In the genomic region with DNA sequence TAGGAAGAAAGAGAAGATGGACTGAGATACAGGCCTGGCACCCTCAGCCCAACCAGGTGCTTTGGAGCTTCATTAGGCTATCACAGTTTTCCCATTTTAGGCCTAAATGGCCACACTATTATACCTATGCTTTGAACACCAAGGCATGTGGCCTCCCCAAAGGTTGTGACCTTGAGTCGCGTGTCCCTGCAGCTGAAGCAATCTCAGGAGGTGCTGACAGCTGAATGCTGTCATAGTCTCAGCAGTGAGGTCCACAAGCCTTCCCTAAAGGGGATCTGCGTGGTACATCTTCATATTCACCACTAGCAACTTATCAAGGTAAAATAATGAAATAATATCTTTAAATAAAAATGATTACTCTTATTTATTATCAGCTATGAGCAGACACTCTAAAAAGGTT, we compare ENCODE assay signal across 26 cellular contexts.
"Had no signal": no experiment of that assay in that cellular context is flagged by ENCODE, and none has a peak within 500 bp of the region (broad histone marks: within the 10 kb centered on the region; RNA-seq: fewer than 3 reads in every experiment).

No MANE protein-coding gene starts in this region.

- H3K4me1 ChIP-seq: gastrocnemius medialis, left lung, lower lobe of right lung, parathyroid adenoma had no signal

- H3K79me2 ChIP-seq: hepatocyte, parathyroid adenoma had no signal

- H3K4me2 ChIP-seq: hepatocyte had no signal

- H3K27me3 ChIP-seq: dorsolateral prefrontal cortex, gastrocnemius medialis, hepatocyte, left lung, neutrophil, sigmoid colon, testis, upper lobe of left lung had no signal

- H3K36me3 ChIP-seq: gastrocnemius medialis, left lung, lower lobe of right lung, neutrophil, sigmoid colon, tibial artery, upper lobe of left lung had no signal

- H3K4me3 ChIP-seq: dorsolateral prefrontal cortex, gastrocnemius medialis, hepatocyte, left lung, lower lobe of right lung, sigmoid colon, testis, tibial artery, upper lobe of left lung had no signal

- FAIRE-seq: colon, kidney, urothelium cell line had no signal

- H3K9me3 ChIP-seq: gastrocnemius medialis, left lung, lower lobe of right lung, neutrophil, sigmoid colon, testis, tibial artery, upper lobe of left lung had no signal

- H2AFZ ChIP-seq: hepatocyte, parathyroid adenoma had no signal

- DNase-seq: dorsolateral prefrontal cortex; effector CD4-positive, alpha-beta T cell; endodermal cell; foreskin fibroblast; gastrocnemius medialis; head of caudate nucleus; kidney; left lung; lower lobe of right lung; natural killer cell; sigmoid colon; stimulated activated CD4-positive, alpha-beta T cell treated with anti-CD3 and anti-CD28 coated beads, Interleukin-2, amount 100 ng/mL, for 24 hours; stimulated activated CD4-positive, alpha-beta T cell treated with anti-CD3 and anti-CD28 coated beads, Interleukin-4, amount 100 ng/mL, for 24 hours; stimulated activated naive CD8-positive, alpha-beta T cell treated with anti-CD3 and anti-CD28 coated beads, Interleukin-15, Interleukin-2, amounts not matched to agents 100 U/mL and 50 U/mL, for 24 hours; substantia nigra; testis; tibial artery; upper lobe of left lung had no signal

- H3K9ac ChIP-seq: parathyroid adenoma had no signal

- H3K27ac ChIP-seq: dorsolateral prefrontal cortex, epithelial cell of prostate, gastrocnemius medialis, hepatocyte, left lung, lower lobe of right lung, neutrophil, parathyroid adenoma, sigmoid colon, testis, tibial artery, upper lobe of left lung had no signal

- ATAC-seq: esophagus mucosa; gastrocnemius medialis; left lung; lower lobe of right lung; natural killer cell; stimulated activated effector memory CD8-positive, alpha-beta T cell treated with anti-CD3 and anti-CD28 coated beads, Interleukin-12 subunit alpha, Interleukin-12 subunit beta, amount 100 ng/mL, for 72 hours; stimulated activated naive CD8-positive, alpha-beta T cell treated with anti-CD3 and anti-CD28 coated beads, Interleukin-15, Interleukin-2, amounts not matched to agents 100 U/mL and 50 U/mL, for 24 hours had no signal
